Comparison of ENCODE assay signal across 8 cellular contexts in genomic region chr6:34248727-34249468, GRCh38. TPM values are rescaled to one million over a fixed set of nuclear protein-coding genes. Genes with fewer than 3 reads are reported as not detected.
DNase-seq lines count a peak whose midpoint lies in the region; ATAC-seq and TF ChIP-seq lines count a peak whose summit lies in the region.

TSS of gene SMIM29 (minus strand) at chr6:34249006. CDS start at chr6:34247791, 1,215 bp downstream.

- H3K9me3 ChIP-seq in right atrium auricular region (no peaks in the 10 kb centered on the region), uterus (no peaks in the 10 kb centered on the region)

- peak; percentile 76 for ATAC-seq in HG02938 (IDR thresholded peaks at IDR 0.05; ENCODE audit: unreplicated experiment)

- TF ChIP-seq POLR2A in GM15510 (IDR thresholded peaks at IDR 0.05; ENCODE audit: borderline replicate concordance, extremely low read depth, insufficient read length) (peak; percentile 83), uterus (IDR thresholded peaks at IDR 0.05) (peak; percentile 68 to 83)

- H3K4me3 ChIP-seq in right atrium auricular region (peak within 1 kb of the TSS; percentile 65 to 88), uterus (peak within 1 kb of the TSS; percentile 84 to 91)

- TF ChIP-seq CTCF in right atrium auricular region (IDR thresholded peaks at IDR 0.05) (peak; percentile 92 to 99), uterus (IDR thresholded peaks at IDR 0.05) (peak; percentile 95 to 97 (median 97))

- H3K27ac ChIP-seq in angular gyrus (ENCODE audit: low read depth, low read length) (peak within 1 kb of the TSS; percentile 97), right atrium auricular region (peak within 1 kb of the TSS; percentile 95), uterus (peak within 1 kb of the TSS; percentile 92 to 95)

- H3K27me3 ChIP-seq in right atrium auricular region (no peaks in the 10 kb centered on the region), uterus (no peaks in the 10 kb centered on the region)

- intact Hi-C loops in uterus (cut with DNase I; ENCODE audit: low total_unique reads): loop anchor here (5.0 kb wide), 2 partner anchors 143 to 168 kb away; partner anchors contain the start of gene NUDT3

- peaks cover 0 to 35% of the 10 kb centered on the region in 2 donors for H3K4me1 ChIP-seq in right atrium auricular region
- peaks cover 8 to 10% of the 10 kb centered on the region in 2 donors for H3K4me1 ChIP-seq in uterus

- H3K36me3 ChIP-seq in right atrium auricular region: no peaks in the 10 kb centered on the region
- no peaks in the 10 kb centered on the region for H3K36me3 ChIP-seq in uterus

- DNase-seq in NCI-H187 treated with DMSO at 0.1 percent for 48 hours (lab: John Stamatoyannopoulos, UW): peak; percentile 63
- DNase-seq in T-helper 2 cell: peak; percentile 92 to 97 (median 96)
- peak; percentile 98 for DNase-seq in right atrium auricular region (ENCODE audit: low spot score)
- peak; percentile 94 for DNase-seq in putamen (ENCODE audit: low spot score)
- DNase-seq in uterus: peak; percentile 96 to 98

RNA-seq across cellular contexts. Expression of gene SMIM29, which starts in this region (rescaled TPM):
- 10 to 100 TPM; 21.7 to 29.4 TPM for total RNA-seq in right atrium auricular region
- total RNA-seq in uterus: 10 to 100 TPM in 3 of 4 donors, 1 to 10 TPM in 1; 5.2 to 44.3 (median 20.0) TPM

Comparison
In these comparisons a context has a peak if more than half of its experiments do, and no peak if none do; other contexts are left out.
1. Peak in every context shown above with its lines: DNase-seq, ATAC-seq, H3K4me3 ChIP-seq and H3K27ac ChIP-seq.